1 cellular context compared by ENCODE assay signal in genomic region chrX:15493118-15494082, GRCh38.
TF ChIP-seq lines count a peak whose summit lies in the region.

Gene PIR (minus strand): TSS chrX:15493333. CDS start chrX:15491257, 2,076 bp downstream.

TF ChIP-seq in K562, 482 proteins besides CTCF, POLR2A, EP300 and RAD21 (continued from another document and continues in another):
- TF ChIP-seq BRF2 (IDR thresholded peaks at IDR 0.05; ENCODE audit: borderline replicate concordance, insufficient read depth, insufficient read length) (no peak), FOS (IDR thresholded peaks at IDR 0.05; ENCODE audit: extremely low read depth, insufficient read length) (no peak), RBM15 (IDR thresholded peaks at IDR 0.05; ENCODE audit: insufficient read depth, low read length) (no peak), ZNF408 (CRISPR knock-in tag; IDR thresholded peaks at IDR 0.05; ENCODE audit: low read depth) (no peak), KDM2B (CRISPR knock-in tag; IDR thresholded peaks at IDR 0.05) (no peak), PTBP1 (IDR thresholded peaks at IDR 0.05; ENCODE audit: low read depth, low read length) (no peak), PTRF (tag; IDR thresholded peaks at IDR 0.05) (no peak), EP400 (IDR thresholded peaks at IDR 0.05) (peak; percentile 69), MAZ (CRISPR knock-in tag; conservative IDR thresholded peaks at IDR 0.05 in 1 of 2, IDR thresholded peaks at IDR 0.05 in 1 of 2) (peak in 1 of 2 experiments; percentile 50; a peak in 1 of 4 replicates), XRCC4 (IDR thresholded peaks at IDR 0.05; ENCODE audit: extremely low read depth, insufficient read depth, insufficient read length) (no peak), FOXP4 (CRISPR knock-in tag; IDR thresholded peaks at IDR 0.05; ENCODE audit: borderline replicate concordance) (no peak), SREBF2 (CRISPR knock-in tag; IDR thresholded peaks at IDR 0.05) (no peak), REST (CRISPR knock-in tag; IDR thresholded peaks at IDR 0.05; ENCODE audit: low read depth) (no peak), ZC3H4 (CRISPR knock-in tag; IDR thresholded peaks at IDR 0.05; ENCODE audit: borderline replicate concordance) (no peak), XRCC3 (IDR thresholded peaks at IDR 0.05) (no peak), RAD51 (IDR thresholded peaks at IDR 0.05; ENCODE audit: borderline replicate concordance, low read depth) (0 out of 2 replicates have a peak, but pooled peaks have one; percentile 5), NFE2L1 (tag; IDR thresholded peaks at IDR 0.05; ENCODE audit: borderline replicate concordance, low read depth) (peak; percentile 77), ZNF75A (CRISPR knock-in tag; IDR thresholded peaks at IDR 0.05) (no peak), ZNF79 (CRISPR knock-in tag; IDR thresholded peaks at IDR 0.05; ENCODE audit: low read depth) (no peak), MTA2 (IDR thresholded peaks at IDR 0.05; ENCODE audit: low read depth) (0 out of 2 replicates have a peak, but pooled peaks have one; percentile 26), ID3 (CRISPR knock-in tag; IDR thresholded peaks at IDR 0.05) (no peak), ID3 (tag; IDR thresholded peaks at IDR 0.05) (no peak), ZNF232 (CRISPR knock-in tag; IDR thresholded peaks at IDR 0.05) (no peak), MEIS2 (IDR thresholded peaks at IDR 0.05; ENCODE audit: partially characterized antibody) (peak; percentile 49), TBP (optimal IDR thresholded peaks at IDR 0.05; ENCODE audit: low read depth, low read length) (peak; percentile 24), PTTG1 (tag; IDR thresholded peaks at IDR 0.05; ENCODE audit: low read depth) (no peak), CEBPG (CRISPR knock-in tag; IDR thresholded peaks at IDR 0.05) (no peak), CEBPG (tag; conservative IDR thresholded peaks at IDR 0.05 in 1 of 2, IDR thresholded peaks at IDR 0.05 in 1 of 2) (no peak), ZNF740 (CRISPR knock-in tag; IDR thresholded peaks at IDR 0.05) (no peak), ZNF740 (tag; IDR thresholded peaks at IDR 0.05) (no peak), ZNF766 (CRISPR knock-in tag; conservative IDR thresholded peaks at IDR 0.05) (no peak), RERE (CRISPR knock-in tag; IDR thresholded peaks at IDR 0.05; ENCODE audit: borderline replicate concordance) (no peak), BRCA1 (IDR thresholded peaks at IDR 0.05) (no peak), BRCA1 (CRISPR knock-in tag; IDR thresholded peaks at IDR 0.05) (no peak), CHAMP1 (IDR thresholded peaks at IDR 0.05) (0 out of 2 replicates have a peak, but pooled peaks have one; percentile 28), ZBTB33 (CRISPR knock-in tag; IDR thresholded peaks at IDR 0.05) (no peak), CBFA2T2 (conservative IDR thresholded peaks at IDR 0.05) (no peak), AFF4 (CRISPR knock-in tag; IDR thresholded peaks at IDR 0.05) (no peak), HNRNPUL1 (IDR thresholded peaks at IDR 0.05; ENCODE audit: low read length) (no peak), KAT2B (IDR thresholded peaks at IDR 0.05; ENCODE audit: low read depth, low read length) (no peak)
